Comparison of ENCODE assay signal across 22 cellular contexts in genomic region chr9:21781656-21782055, GRCh38.
"Had no signal": no experiment of that assay in that cellular context is flagged by ENCODE, and none has a peak within 500 bp of the region (broad histone marks: within the 10 kb centered on the region; RNA-seq: fewer than 3 reads in every experiment).

No MANE protein-coding gene starts in this region.

- H3K27ac Mint-ChIP-seq: naive thymus-derived CD4-positive, alpha-beta T cell; nephron progenitor cell; stimulated activated memory B cell treated with anti-CD40 and anti-IgM and Interleukin-4, amounts not matched to agents 10 μg/mL and 1 μg/mL and 100 μg/mL, for 72 hours; stimulated activated naive CD8-positive, alpha-beta T cell treated with anti-CD3 and anti-CD28 coated beads, Interleukin-15, Interleukin-2, amounts not matched to agents 100 ng/mL and 50 ng/mL, for 24 hours had no signal

- H3K27ac ChIP-seq: dorsolateral prefrontal cortex, gastrocnemius medialis, heart right ventricle, psoas muscle, right lobe of liver, spleen, tibial artery had no signal

- H3K4me3 Mint-ChIP-seq: naive thymus-derived CD4-positive, alpha-beta T cell; nephron progenitor cell; stimulated activated memory B cell treated with anti-CD40 and anti-IgM and Interleukin-4, amounts not matched to agents 10 μg/mL and 1 μg/mL and 100 μg/mL, for 72 hours; stimulated activated naive CD8-positive, alpha-beta T cell treated with anti-CD3 and anti-CD28 coated beads, Interleukin-15, Interleukin-2, amounts not matched to agents 100 ng/mL and 50 ng/mL, for 24 hours had no signal

- H3K27me3 Mint-ChIP-seq: stimulated activated memory B cell treated with anti-CD40 and anti-IgM and Interleukin-4, amounts not matched to agents 10 μg/mL and 1 μg/mL and 100 μg/mL, for 72 hours; stimulated activated naive CD8-positive, alpha-beta T cell treated with anti-CD3 and anti-CD28 coated beads, Interleukin-15, Interleukin-2, amounts not matched to agents 100 ng/mL and 50 ng/mL, for 24 hours had no signal

- H3K4me3 ChIP-seq: dorsolateral prefrontal cortex, gastrocnemius medialis, heart right ventricle, lung, psoas muscle, right lobe of liver, spleen, tibial artery had no signal

- H3K9me3 Mint-ChIP-seq: nephron progenitor cell; stimulated activated memory B cell treated with anti-CD40 and anti-IgM and Interleukin-4, amounts not matched to agents 10 μg/mL and 1 μg/mL and 100 μg/mL, for 72 hours; stimulated activated naive CD8-positive, alpha-beta T cell treated with anti-CD3 and anti-CD28 coated beads, Interleukin-15, Interleukin-2, amounts not matched to agents 100 ng/mL and 50 ng/mL, for 24 hours had no signal

- H3K36me3 ChIP-seq: gastrocnemius medialis, heart right ventricle, right lobe of liver, spleen, tibial artery had no signal

- DNase-seq: cortex of kidney; dorsolateral prefrontal cortex; effector CD8-positive, alpha-beta T cell; gastrocnemius medialis; heart right ventricle; kidney; left cardiac atrium; left ventricle myocardium superior; mesendoderm; naive thymus-derived CD4-positive, alpha-beta T cell; nephron progenitor cell; psoas muscle; retina; right lobe of liver; spleen; stimulated activated CD4-positive, alpha-beta T cell treated with anti-CD3 and anti-CD28 coated beads, Interleukin-15, amount 100 ng/mL, for 24 hours; stimulated activated CD4-positive, alpha-beta T cell treated with anti-CD3 and anti-CD28 coated beads, Interleukin-1b, Interleukin-23, amount 100 ng/mL, for 48 hours; stimulated activated CD4-positive, alpha-beta T cell treated with anti-CD3 and anti-CD28 coated beads, Interleukin-4, amount 100 ng/mL, for 24 hours; tibial artery had no signal

- H3K4me1 ChIP-seq: gastrocnemius medialis, psoas muscle, right lobe of liver, tibial artery had no signal

- H3K9me3 ChIP-seq: gastrocnemius medialis, heart right ventricle, psoas muscle, right lobe of liver, spleen, tibial artery had no signal

- H3K4me1 Mint-ChIP-seq: nephron progenitor cell; stimulated activated memory B cell treated with anti-CD40 and anti-IgM and Interleukin-4, amounts not matched to agents 10 μg/mL and 1 μg/mL and 100 μg/mL, for 72 hours had no signal

- FAIRE-seq: kidney had no signal

- H3K36me3 Mint-ChIP-seq: naive thymus-derived CD4-positive, alpha-beta T cell; stimulated activated memory B cell treated with anti-CD40 and anti-IgM and Interleukin-4, amounts not matched to agents 10 μg/mL and 1 μg/mL and 100 μg/mL, for 72 hours had no signal

- H3K27me3 ChIP-seq: dorsolateral prefrontal cortex, right lobe of liver, spleen, tibial artery had no signal
